In genomic region chr22:36086170-36086490, GRCh38 we compare ENCODE assay signal across 1 cellular context.
TF ChIP-seq lines count a peak whose summit lies in the region.

No MANE protein-coding gene starts in this region.

TF ChIP-seq in HCT116, 20 proteins besides CTCF, POLR2A, EP300 and RAD21 (continued from another document):
- TF ChIP-seq YY1 (IDR thresholded peaks at IDR 0.05; ENCODE audit: extremely low read depth, insufficient replicate concordance, low read depth, low read length) (no peak), POLR2AphosphoS5 (IDR thresholded peaks at IDR 0.05; ENCODE audit: low read depth, low read length) (no peak), CBX3 (IDR thresholded peaks at IDR 0.05; ENCODE audit: low read depth) (no peak), MAX (IDR thresholded peaks at IDR 0.05) (no peak), SRF (IDR thresholded peaks at IDR 0.05; ENCODE audit: low read depth) (no peak)
